ENCODE assay signal across 13 cellular contexts in genomic region chr11:133269272-133269671, GRCh38.
DNase-seq lines count a peak whose midpoint lies in the region; ATAC-seq and TF ChIP-seq lines count a peak whose summit lies in the region.
"Had no signal": no experiment of that assay in that cellular context is flagged by ENCODE, and none has a peak within 500 bp of the region (broad histone marks: within the 10 kb centered on the region; RNA-seq: fewer than 3 reads in every experiment).

No MANE protein-coding gene starts in this region.

- no peak for TF ChIP-seq POLR2A in lower leg skin (IDR thresholded peaks at IDR 0.05)

- CTCF ChIA-PET in activated CD4-positive, alpha-beta T cell treated with anti-CD3 and anti-CD28 coated beads for 36 hours (lab: Charles Lee) = no interaction called here
- CTCF ChIA-PET in activated CD4-positive, alpha-beta T cell treated with anti-CD3 and anti-CD28 coated beads, Interleukin-2, amount 10 ng/mL, durations not matched to agents 7 days and 5 days (lab: Charles Lee) = no interaction called here

- peaks cover 7% of the 10 kb centered on the region for H3K27me3 Mint-ChIP-seq in activated CD4-positive, alpha-beta T cell treated with anti-CD3 and anti-CD28 coated beads for 36 hours
- H3K27me3 Mint-ChIP-seq in activated CD4-positive, alpha-beta T cell treated with anti-CD3 and anti-CD28 coated beads, Interleukin-2, amount 10 ng/mL, durations not matched to agents 7 days and 5 days = peaks cover 2% of the 10 kb centered on the region
- H3K27me3 Mint-ChIP-seq: effector memory CD8-positive, alpha-beta T cell had no signal

- no peaks in the 10 kb centered on the region for H3K36me3 Mint-ChIP-seq in activated CD4-positive, alpha-beta T cell treated with anti-CD3 and anti-CD28 coated beads for 36 hours (ENCODE audit: low read depth)
- H3K36me3 Mint-ChIP-seq in activated CD4-positive, alpha-beta T cell treated with anti-CD3 and anti-CD28 coated beads, Interleukin-2, amount 10 ng/mL, durations not matched to agents 7 days and 5 days (ENCODE audit: low read depth) = no peaks in the 10 kb centered on the region
- no peaks in the 10 kb centered on the region for H3K36me3 Mint-ChIP-seq in stimulated activated effector memory CD8-positive, alpha-beta T cell treated with anti-CD3 and anti-CD28 coated beads, Interleukin-12 subunit alpha, Interleukin-12 subunit beta, amount 100 ng/mL, for 72 hours

- POLR2A ChIA-PET in activated CD4-positive, alpha-beta T cell treated with anti-CD3 and anti-CD28 coated beads for 36 hours (lab: Charles Lee) = no interaction called here
- POLR2A ChIA-PET in activated CD4-positive, alpha-beta T cell treated with anti-CD3 and anti-CD28 coated beads, Interleukin-2, amount 10 ng/mL, durations not matched to agents 7 days and 5 days (lab: Charles Lee) = no interaction called here

- no peak for TF ChIP-seq CTCF in lower leg skin (IDR thresholded peaks at IDR 0.05)

- peak; percentile 16 for DNase-seq in activated CD4-positive, alpha-beta T cell treated with anti-CD3 and anti-CD28 coated beads for 36 hours
- no peak for DNase-seq in activated CD4-positive, alpha-beta T cell treated with anti-CD3 and anti-CD28 coated beads, Interleukin-2, amount 10 ng/mL, durations not matched to agents 7 days and 5 days
- no peak for DNase-seq in stimulated activated effector memory CD8-positive, alpha-beta T cell treated with anti-CD3 and anti-CD28 coated beads, Interleukin-12 subunit alpha, Interleukin-12 subunit beta, amount 100 ng/mL, for 72 hours (ENCODE audit: low spot score in 2 of 2)
- DNase-seq in stimulated activated CD4-positive, alpha-beta T cell treated with anti-CD3 and anti-CD28 coated beads, Interleukin-12 subunit alpha, Interleukin-12 subunit beta, amount 100 ng/mL, for 4 hours = no peak
- DNase-seq in lower leg skin (ENCODE audit: low spot score in 2 of 2) (no peak), NCI-H2107 (lab: John Stamatoyannopoulos, UW) (no peak)
- DNase-seq: 8988T; effector memory CD8-positive, alpha-beta T cell; hippocampal formation; NCI-H510A; SJCRH30 had no signal

- intact Hi-C loops in activated CD4-positive, alpha-beta T cell treated with anti-CD3 and anti-CD28 coated beads for 36 hours (cut with DNase I, micrococcal nuclease) = no loop called here
- intact Hi-C loops in lower leg skin (cut with DNase I; ENCODE audit: low total_unique reads) = no loop called here

- H3K4me1 Mint-ChIP-seq in activated CD4-positive, alpha-beta T cell treated with anti-CD3 and anti-CD28 coated beads for 36 hours = peaks cover 2% of the 10 kb centered on the region
- H3K4me1 Mint-ChIP-seq in activated CD4-positive, alpha-beta T cell treated with anti-CD3 and anti-CD28 coated beads, Interleukin-2, amount 10 ng/mL, durations not matched to agents 7 days and 5 days = no peaks in the 10 kb centered on the region
- no peaks in the 10 kb centered on the region for H3K4me1 Mint-ChIP-seq in stimulated activated effector memory CD8-positive, alpha-beta T cell treated with anti-CD3 and anti-CD28 coated beads, Interleukin-12 subunit alpha, Interleukin-12 subunit beta, amount 100 ng/mL, for 72 hours

- WGBS in lower leg skin, 2 donors = 81 to 84% methylated on average over 2 of the region's 2 CpGs

- peak; percentile 94 for ATAC-seq in activated CD4-positive, alpha-beta T cell treated with anti-CD3 and anti-CD28 coated beads for 36 hours
- peak; percentile 95 for ATAC-seq in GM21528 (IDR thresholded peaks at IDR 0.05; ENCODE audit: low FRiP score, unreplicated experiment)
- peak; percentile 95 for ATAC-seq in HG03095 (IDR thresholded peaks at IDR 0.05; ENCODE audit: unreplicated experiment)
- ATAC-seq in stimulated activated effector memory CD8-positive, alpha-beta T cell treated with anti-CD3 and anti-CD28 coated beads, Interleukin-12 subunit alpha, Interleukin-12 subunit beta, amount 100 ng/mL, for 72 hours = peak; percentile 80
- ATAC-seq: effector memory CD8-positive, alpha-beta T cell had no signal

- H3K9me3 Mint-ChIP-seq in activated CD4-positive, alpha-beta T cell treated with anti-CD3 and anti-CD28 coated beads for 36 hours (ENCODE audit: low read depth) = no peaks in the 10 kb centered on the region
- H3K9me3 Mint-ChIP-seq in activated CD4-positive, alpha-beta T cell treated with anti-CD3 and anti-CD28 coated beads, Interleukin-2, amount 10 ng/mL, durations not matched to agents 7 days and 5 days = no peaks in the 10 kb centered on the region
- H3K9me3 Mint-ChIP-seq in stimulated activated effector memory CD8-positive, alpha-beta T cell treated with anti-CD3 and anti-CD28 coated beads, Interleukin-12 subunit alpha, Interleukin-12 subunit beta, amount 100 ng/mL, for 72 hours = peaks cover 9% of the 10 kb centered on the region

- H3K4me3 Mint-ChIP-seq in activated CD4-positive, alpha-beta T cell treated with anti-CD3 and anti-CD28 coated beads for 36 hours = no peak overlapping the region
- H3K4me3 Mint-ChIP-seq in activated CD4-positive, alpha-beta T cell treated with anti-CD3 and anti-CD28 coated beads, Interleukin-2, amount 10 ng/mL, durations not matched to agents 7 days and 5 days = no peak overlapping the region
- no peak overlapping the region for H3K4me3 Mint-ChIP-seq in stimulated activated effector memory CD8-positive, alpha-beta T cell treated with anti-CD3 and anti-CD28 coated beads, Interleukin-12 subunit alpha, Interleukin-12 subunit beta, amount 100 ng/mL, for 72 hours
- H3K4me3 Mint-ChIP-seq: effector memory CD8-positive, alpha-beta T cell had no signal

- H3K27ac Mint-ChIP-seq in activated CD4-positive, alpha-beta T cell treated with anti-CD3 and anti-CD28 coated beads for 36 hours = no peak overlapping the region
- no peak overlapping the region for H3K27ac Mint-ChIP-seq in activated CD4-positive, alpha-beta T cell treated with anti-CD3 and anti-CD28 coated beads, Interleukin-2, amount 10 ng/mL, durations not matched to agents 7 days and 5 days
- no peak overlapping the region for H3K27ac Mint-ChIP-seq in stimulated activated effector memory CD8-positive, alpha-beta T cell treated with anti-CD3 and anti-CD28 coated beads, Interleukin-12 subunit alpha, Interleukin-12 subunit beta, amount 100 ng/mL, for 72 hours
- H3K27ac Mint-ChIP-seq: effector memory CD8-positive, alpha-beta T cell had no signal

- H3K4me3 ChIP-seq in lower leg skin (ENCODE audit: low read depth, poor library complexity, severe bottlenecking) = no peak overlapping the region
- H3K4me3 ChIP-seq: SJCRH30 had no signal
